In the genomic region with DNA sequence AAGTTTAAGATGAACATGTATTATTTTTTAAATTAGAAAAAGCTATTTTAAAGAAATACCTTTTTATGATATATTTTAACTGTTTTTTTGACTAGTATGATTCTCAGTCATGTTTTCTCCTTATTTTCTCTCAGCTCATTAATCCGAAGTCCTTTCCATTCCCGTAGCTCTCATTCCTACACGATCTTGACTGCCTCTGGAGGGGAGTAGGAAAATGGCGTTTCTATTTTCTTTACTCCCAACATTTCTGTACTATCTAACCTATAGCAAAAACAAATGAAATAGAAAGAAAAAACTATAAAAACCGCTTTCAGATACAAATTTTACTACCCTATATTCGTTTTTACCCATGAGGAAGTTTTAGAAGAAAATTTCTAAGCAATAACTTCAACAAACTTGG, we compare ENCODE assay signal across 26 cellular contexts.
DNase-seq lines count a peak whose midpoint lies in the region; ATAC-seq and TF ChIP-seq lines count a peak whose summit lies in the region.
"Had no signal": no experiment of that assay in that cellular context is flagged by ENCODE, and none has a peak within 500 bp of the region (broad histone marks: within the 10 kb centered on the region; RNA-seq: fewer than 3 reads in every experiment).

No MANE protein-coding gene starts in this region.

- H3K4me1 ChIP-seq in BE2C (no peaks in the 10 kb centered on the region), GM23338 (ENCODE audit: insufficient read depth) (no peaks in the 10 kb centered on the region; the same call in 1 of the 2 replicates), neural progenitor cell (peaks cover 3% of the 10 kb centered on the region)
- H3K4me1 ChIP-seq: A549 had no signal

- DNase-seq in BE2C = no peak
- DNase-seq in GM23338 (ENCODE audit: low spot score) = peak; percentile 46
- DNase-seq in WTC11 (ENCODE audit: low spot score) = no peak
- DNase-seq in neural progenitor cell (ENCODE audit: low spot score) = no peak
- no peak for DNase-seq in posterior vena cava (ENCODE audit: low spot score)
- DNase-seq in activated CD4-positive, alpha-beta T cell treated with anti-CD3 and anti-CD28 coated beads, Interleukin-2, amount 50 U/mL, for 48 hours = no peak
- DNase-seq: DMS153, DND-41, HCEC 1CT, Kasumi-1, NCI-H1092 treated with DMSO at 0.1 percent for 48 hours, NCI-H1436, NCI-H187 treated with DMSO at 0.1 percent for 48 hours, NCI-H446, NCI-H524 treated with DMSO at 0.1 percent for 48 hours, NCI-H774, PC-3, Right ventricle myocardium superior, SW 1271 had no signal

- H3K4me2 ChIP-seq in GM23338 (no peak overlapping the region), neural progenitor cell (no peak overlapping the region)
- H3K4me2 ChIP-seq: A549 had no signal

- H3K79me2 ChIP-seq in GM23338 (replicated peaks; ENCODE audit: insufficient read depth) = no peaks in the 10 kb centered on the region
- no peaks in the 10 kb centered on the region for H3K79me2 ChIP-seq in neural progenitor cell (ENCODE audit: low read depth)

- no peaks in the 10 kb centered on the region for H4K20me1 ChIP-seq in GM23338 (replicated peaks; ENCODE audit: insufficient read depth)
- no peaks in the 10 kb centered on the region for H4K20me1 ChIP-seq in neural progenitor cell (ENCODE audit: low read depth)

- H3K36me3 ChIP-seq in BE2C = no peaks in the 10 kb centered on the region
- no peaks in the 10 kb centered on the region for H3K36me3 ChIP-seq in GM23338 (ENCODE audit: insufficient read depth)
- H3K36me3 ChIP-seq in neural progenitor cell = no peaks in the 10 kb centered on the region

- H3K9me3 Mint-ChIP-seq in GM23338 (no peaks in the 10 kb centered on the region), WTC11 (no peaks in the 10 kb centered on the region), neural progenitor cell (peaks cover 2% of the 10 kb centered on the region)
- H3K9me3 Mint-ChIP-seq: T-helper 1 cell treated with Interleukin-12 subunit alpha and Interleukin-12 subunit beta and Interleukin-4 antibody, amounts not matched to agents 30 μg/mL and 1 μg/mL, for 36 hours had no signal

- no peak overlapping the region for H3K4me3 ChIP-seq in BE2C (ENCODE audit: low read depth, low read length)
- no peak overlapping the region for H3K4me3 ChIP-seq in GM23338
- no peak overlapping the region for H3K4me3 ChIP-seq in neural progenitor cell
- H3K4me3 ChIP-seq: A549, K562 had no signal

- H3K4me3 Mint-ChIP-seq in GM23338 (no peak overlapping the region), WTC11 (no peak overlapping the region), neural progenitor cell (no peak overlapping the region)
- H3K4me3 Mint-ChIP-seq: B cell; CD14-positive monocyte; T-helper 1 cell treated with Interleukin-12 subunit alpha and Interleukin-12 subunit beta and Interleukin-4 antibody, amounts not matched to agents 30 μg/mL and 1 μg/mL, for 36 hours had no signal

- H3F3A ChIP-seq in GM23338 (replicated peaks; ENCODE audit: low read depth) (no peaks in the 10 kb centered on the region), neural progenitor cell (ENCODE audit: low read depth) (no peaks in the 10 kb centered on the region)

- peak; percentile 26; the same call in 1 of the 2 replicates for TF ChIP-seq CTCF in BE2C (IDR thresholded peaks at IDR 0.05; ENCODE audit: low read depth, low read length)
- peak in 1 of 2 experiments; percentile 15; a peak in 2 of 4 replicates for TF ChIP-seq CTCF in GM23338 (conservative IDR thresholded peaks at IDR 0.05; ENCODE audit: low read depth in 2 of 2)
- no peak for TF ChIP-seq CTCF in WTC11 (IDR thresholded peaks at IDR 0.05)
- TF ChIP-seq CTCF in neural progenitor cell (IDR thresholded peaks at IDR 0.05) = peak; percentile 28

- H3K9me2 ChIP-seq in GM23338 (ENCODE audit: insufficient read depth) = no peaks in the 10 kb centered on the region

- CTCF ChIA-PET in WTC11 (lab: Charles Lee) = interaction anchor here (0.6 to 1.2 kb wide), 3 partner anchors 26 to 478 kb away, joined by 3 read pairs; no protein-coding TSS in a partner anchor

- no peak overlapping the region for H3K9ac ChIP-seq in neural progenitor cell

- intact Hi-C loops in posterior vena cava (cut with DNase I) = no loop called here

- H3K36me3 Mint-ChIP-seq in GM23338 (ENCODE audit: low read depth) (no peaks in the 10 kb centered on the region), WTC11 (no peaks in the 10 kb centered on the region), neural progenitor cell (no peaks in the 10 kb centered on the region)
- H3K36me3 Mint-ChIP-seq: CD14-positive monocyte had no signal

- no peak overlapping the region for H3K27ac ChIP-seq in GM23338 (ENCODE audit: low read depth)
- H3K27ac ChIP-seq in neural progenitor cell = no peak overlapping the region
- H3K27ac ChIP-seq: A549, HL-60 had no signal

- no peaks in the 10 kb centered on the region for H3K27me3 Mint-ChIP-seq in GM23338 (ENCODE audit: insufficient read depth, low read depth, poor library complexity)
- no peaks in the 10 kb centered on the region for H3K27me3 Mint-ChIP-seq in WTC11 (ENCODE audit: low read depth)
- no peaks in the 10 kb centered on the region for H3K27me3 Mint-ChIP-seq in neural progenitor cell (ENCODE audit: insufficient read depth, low read depth)

- H3K27ac Mint-ChIP-seq in GM23338 (no peak overlapping the region), WTC11 (no peak overlapping the region), neural progenitor cell (no peak overlapping the region)
- H3K27ac Mint-ChIP-seq: B cell; CD14-positive monocyte; T-helper 1 cell treated with Interleukin-12 subunit alpha and Interleukin-12 subunit beta and Interleukin-4 antibody, amounts not matched to agents 30 μg/mL and 1 μg/mL, for 36 hours had no signal

- H3K9me3 ChIP-seq in BE2C (no peaks in the 10 kb centered on the region), neural progenitor cell (ENCODE audit: low read depth) (no peaks in the 10 kb centered on the region)
- H3K9me3 ChIP-seq: A549 had no signal

- H2AFZ ChIP-seq in GM23338 (no peak overlapping the region), neural progenitor cell (replicated peaks) (no peak overlapping the region)

- ATAC-seq in GM23338 (peak; percentile 64), WTC11 (peak; percentile 67), HG02870 (IDR thresholded peaks at IDR 0.05; ENCODE audit: unreplicated experiment) (no peak)
- ATAC-seq: A549, K562, PC-3 had no signal

- H3K27me3 ChIP-seq in BE2C (peaks cover 12% of the 10 kb centered on the region; the same call in 1 of the 2 replicates), GM23338 (ENCODE audit: insufficient read depth) (no peaks in the 10 kb centered on the region), neural progenitor cell (no peaks in the 10 kb centered on the region)

- POLR2A ChIA-PET in WTC11 (lab: Charles Lee) = no interaction called here

- H3K4me1 Mint-ChIP-seq in GM23338 (0 out of 3 replicates have a peak, but pooled peaks cover 6% of the 10 kb centered on the region), WTC11 (peaks cover 13% of the 10 kb centered on the region), neural progenitor cell (peaks cover 15% of the 10 kb centered on the region)
- H3K4me1 Mint-ChIP-seq: B cell, CD14-positive monocyte had no signal

TF ChIP-seq in GM23338, 12 proteins besides CTCF, POLR2A, EP300 and RAD21 (continues in another document):
- TF ChIP-seq POLR2AphosphoS5 (IDR thresholded peaks at IDR 0.05; ENCODE audit: low read depth) (no peak), STAT1 (IDR thresholded peaks at IDR 0.05; ENCODE audit: unreplicated experiment) (no peak)

TF ChIP-seq in WTC11, 78 proteins besides CTCF, POLR2A, EP300 and RAD21:
- TF ChIP-seq, protein P1, sequence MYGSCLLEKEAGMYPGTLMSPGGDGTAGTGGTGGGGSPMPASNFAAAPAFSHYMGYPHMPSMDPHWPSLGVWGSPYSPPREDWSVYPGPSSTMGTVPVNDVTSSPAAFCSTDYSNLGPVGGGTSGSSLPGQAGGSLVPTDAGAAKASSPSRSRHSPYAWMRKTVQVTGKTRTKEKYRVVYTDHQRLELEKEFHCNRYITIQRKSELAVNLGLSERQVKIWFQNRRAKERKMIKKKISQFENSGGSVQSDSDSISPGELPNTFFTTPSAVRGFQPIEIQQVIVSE (CRISPR knock-in tag; IDR thresholded peaks at IDR 0.05; ENCODE audit: borderline replicate concordance) = no peak
- TF ChIP-seq ATF1 (CRISPR knock-in tag; IDR thresholded peaks at IDR 0.05) = no peak
- TF ChIP-seq GTF2I (CRISPR knock-in tag; conservative IDR thresholded peaks at IDR 0.05) = no peak
- TF ChIP-seq OVOL2 (CRISPR knock-in tag; IDR thresholded peaks at IDR 0.05; ENCODE audit: borderline replicate concordance) = no peak
- TF ChIP-seq TEAD4 (CRISPR knock-in tag; IDR thresholded peaks at IDR 0.05) = no peak
- no peak for TF ChIP-seq SMAD4 (CRISPR knock-in tag; IDR thresholded peaks at IDR 0.05)
